ENCODE assay signal across 10 cellular contexts in the genomic region with DNA sequence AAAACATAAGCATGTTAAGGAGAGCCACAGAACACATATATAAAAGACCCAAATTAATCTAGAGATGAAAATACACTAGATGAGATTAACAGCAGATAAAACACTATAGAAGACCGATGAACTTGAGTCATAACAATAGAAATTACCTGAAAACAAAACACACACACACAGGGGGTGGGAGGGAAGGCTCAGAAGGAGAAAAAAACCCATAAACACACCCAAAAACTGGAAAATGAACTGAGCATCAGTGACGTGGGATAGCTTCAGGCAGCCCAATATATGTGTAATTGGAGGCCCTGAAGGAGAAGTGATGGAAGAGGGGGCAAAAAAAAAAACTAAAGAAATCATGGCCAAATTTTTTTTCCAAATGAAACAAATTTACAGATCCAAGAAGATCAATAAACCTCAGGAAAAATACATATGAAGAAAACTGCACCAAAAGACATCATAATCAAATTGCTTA. TPM values are rescaled to one million over a fixed set of nuclear protein-coding genes. Genes with fewer than 3 reads are reported as not detected.
DNase-seq lines count a peak whose midpoint lies in the region; ATAC-seq, FAIRE-seq and TF ChIP-seq lines count a peak whose summit lies in the region.
"Had no signal": no experiment of that assay in that cellular context is flagged by ENCODE, and none has a peak within 500 bp of the region (broad histone marks: within the 10 kb centered on the region; RNA-seq: fewer than 3 reads in every experiment).

No MANE protein-coding gene starts in this region.

- peak overlapping the region; percentile 51 for H3K4me2 ChIP-seq in OCI-LY7 (ENCODE audit: low read length)

- no peaks in the 10 kb centered on the region for H3K9me3 ChIP-seq in OCI-LY7 (ENCODE audit: low read length)

- peak overlapping the region; percentile 1; the same call in 1 of the 2 replicates for H2AFZ ChIP-seq in OCI-LY7 (ENCODE audit: low read length)
- H2AFZ ChIP-seq: GM23248 had no signal

- H3K4me3 ChIP-seq in OCI-LY7 (ENCODE audit: low read depth, low read length, poor library complexity, severe bottlenecking), result peak overlapping the region; percentile 10
- H3K4me3 ChIP-seq: GM23248 had no signal

- TF ChIP-seq CTCF in OCI-LY7 (conservative IDR thresholded peaks at IDR 0.05; ENCODE audit: low read length), result no peak

- peak overlapping the region; percentile 18 for H3K27ac ChIP-seq in OCI-LY7 (ENCODE audit: low read depth, low read length, poor library complexity, severe bottlenecking)
- H3K27ac ChIP-seq: GM23248 had no signal

- H3K79me2 ChIP-seq in OCI-LY7 (ENCODE audit: insufficient read depth, low read depth, low read length), result peaks cover 35% of the 10 kb centered on the region; the same call in 1 of the 2 replicates

- peaks cover 7% of the 10 kb centered on the region for H3K9me3 Mint-ChIP-seq in activated naive CD4-positive, alpha-beta T cell treated with anti-CD3 and anti-CD28 coated beads for 36 hours
- H3K9me3 Mint-ChIP-seq in stimulated activated naive B cell treated with anti-CD40 and anti-IgM and Interleukin-4, amounts not matched to agents 10 μg/mL and 1 μg/mL and 100 μg/mL, for 72 hours, result peaks cover 2 to 5% of the 10 kb centered on the region in 2 donors

- H3K36me3 Mint-ChIP-seq in activated naive CD4-positive, alpha-beta T cell treated with anti-CD3 and anti-CD28 coated beads for 36 hours (ENCODE audit: low read depth), result peaks cover 42% of the 10 kb centered on the region
- H3K36me3 Mint-ChIP-seq in stimulated activated naive B cell treated with anti-CD40 and anti-IgM and Interleukin-4, amounts not matched to agents 10 μg/mL and 1 μg/mL and 100 μg/mL, for 72 hours, result peaks cover 39 to 62% of the 10 kb centered on the region in 2 donors

- CTCF ChIA-PET in activated naive CD4-positive, alpha-beta T cell treated with anti-CD3 and anti-CD28 coated beads for 36 hours (lab: Charles Lee), result interaction anchor here (0.7 kb wide), 1 partner anchor 229 kb away, joined by 4 read pairs; no protein-coding TSS in a partner anchor
- CTCF ChIA-PET in OCI-LY7 (lab: Charles Lee; ENCODE audit: unreplicated experiment), result no interaction called here

- ATAC-seq in HG02623 (IDR thresholded peaks at IDR 0.05; ENCODE audit: unreplicated experiment), result peak; percentile 22
- ATAC-seq in stimulated activated naive B cell treated with anti-CD40 and anti-IgM and Interleukin-4, amounts not matched to agents 10 μg/mL and 1 μg/mL and 100 μg/mL, for 72 hours (replicated peaks), result peak; percentile 60 to 70

- BruUV-seq in OCI-LY7 (replicated peaks; lab: Mats Ljungman, UMichigan), result no TSS peak

- H3K27ac Mint-ChIP-seq in activated naive CD4-positive, alpha-beta T cell treated with anti-CD3 and anti-CD28 coated beads for 36 hours, result peak overlapping the region; percentile 54
- peak overlapping the region; percentile 44 for H3K27ac Mint-ChIP-seq in stimulated activated naive B cell treated with anti-CD40 and anti-IgM and Interleukin-4, amounts not matched to agents 10 μg/mL and 1 μg/mL and 100 μg/mL, for 72 hours

- H3K4me3 Mint-ChIP-seq in activated naive CD4-positive, alpha-beta T cell treated with anti-CD3 and anti-CD28 coated beads for 36 hours, result no peak overlapping the region
- H3K4me3 Mint-ChIP-seq in stimulated activated naive B cell treated with anti-CD40 and anti-IgM and Interleukin-4, amounts not matched to agents 10 μg/mL and 1 μg/mL and 100 μg/mL, for 72 hours, result peak overlapping the region; percentile 34 to 58

- H3K4me1 Mint-ChIP-seq in activated naive CD4-positive, alpha-beta T cell treated with anti-CD3 and anti-CD28 coated beads for 36 hours (ENCODE audit: low read depth), result peaks cover 48% of the 10 kb centered on the region
- peaks cover 23 to 62% of the 10 kb centered on the region in 2 donors for H3K4me1 Mint-ChIP-seq in stimulated activated naive B cell treated with anti-CD40 and anti-IgM and Interleukin-4, amounts not matched to agents 10 μg/mL and 1 μg/mL and 100 μg/mL, for 72 hours

- no peak for DNase-seq in activated naive CD4-positive, alpha-beta T cell treated with anti-CD3 and anti-CD28 coated beads for 36 hours
- DNase-seq in activated naive CD4-positive, alpha-beta T cell treated with anti-CD3 and anti-CD28 coated beads, Interleukin-2, amount 50 U/mL, for 16 hours, result no peak
- DNase-seq in OCI-LY7 (ENCODE audit: low spot score) (no peak), NCI-H82 treated with DMSO at 0.1 percent for 48 hours (lab: John Stamatoyannopoulos, UW; ENCODE audit: unreplicated experiment) (no peak), SKM-1 (lab: John Stamatoyannopoulos, UW; ENCODE audit: unreplicated experiment) (no peak), HTR-8/SVneo (ENCODE audit: insufficient read length, low spot score) (no peak)
- DNase-seq in stimulated activated naive B cell treated with anti-CD40 and anti-IgM and Interleukin-4, amounts not matched to agents 10 μg/mL and 1 μg/mL and 100 μg/mL, for 72 hours, result no peak
- DNase-seq: GM23248, NCI-H2081 had no signal

- no peak for FAIRE-seq in HTR-8/SVneo (lab: Jason Lieb, UNC)

- intact Hi-C loops in activated naive CD4-positive, alpha-beta T cell treated with anti-CD3 and anti-CD28 coated beads for 36 hours (cut with micrococcal nuclease), result no loop called here
- intact Hi-C loops in OCI-LY7 (cut with micrococcal nuclease; ENCODE audit: unreplicated experiment), result no loop called here

- peaks cover 20% of the 10 kb centered on the region for H3K4me1 ChIP-seq in OCI-LY7 (ENCODE audit: insufficient read depth, low read length, poor library complexity, severe bottlenecking)

- H4K20me1 ChIP-seq in OCI-LY7 (ENCODE audit: insufficient read depth, low read length), result peaks cover 4% of the 10 kb centered on the region; the same call in 1 of the 2 replicates

- H3K36me3 ChIP-seq in OCI-LY7 (ENCODE audit: insufficient read depth, low read length), result peaks cover 40% of the 10 kb centered on the region

- no peaks in the 10 kb centered on the region for H3K9me2 ChIP-seq in OCI-LY7 (ENCODE audit: insufficient read depth, low read length)

- POLR2A ChIA-PET in OCI-LY7 (lab: Charles Lee), result interaction anchor here (0.7 to 1.4 kb wide), 4 partner anchors 11 to 42 kb away, joined by 3 to 5 read pairs (median 5); a partner anchor contains a TSS

- H3K27me3 Mint-ChIP-seq in activated naive CD4-positive, alpha-beta T cell treated with anti-CD3 and anti-CD28 coated beads for 36 hours (ENCODE audit: low read depth), result no peaks in the 10 kb centered on the region
- no peaks in the 10 kb centered on the region for H3K27me3 Mint-ChIP-seq in stimulated activated naive B cell treated with anti-CD40 and anti-IgM and Interleukin-4, amounts not matched to agents 10 μg/mL and 1 μg/mL and 100 μg/mL, for 72 hours

RNA-seq across cellular contexts. Expression of a gene that starts 11.4 kb away (rescaled TPM):
- 10 to 100 TPM; 35.8 to 43.5 TPM for total RNA-seq in activated naive CD4-positive, alpha-beta T cell treated with anti-CD3 and anti-CD28 coated beads for 36 hours
- total RNA-seq in OCI-LY7 (2014; rRNA removed; shearing (Covaris generic)), result 22.5 and 36.0 TPM in 2 replicates
- 27.7 and 32.1 TPM in 2 replicates for total RNA-seq in OCI-LY7 (2022)

RNA-seq across cellular contexts. Expression of a gene that starts 56.0 kb away (rescaled TPM):
- 10 to 100 TPM; 26.6 to 29.2 TPM for total RNA-seq in activated naive CD4-positive, alpha-beta T cell treated with anti-CD3 and anti-CD28 coated beads for 36 hours
- total RNA-seq in OCI-LY7 (2014; rRNA removed; shearing (Covaris generic)), result 95.7 and 127 TPM in 2 replicates
- total RNA-seq in OCI-LY7 (2022), result 115 and 124 TPM in 2 replicates
